In genomic region chr3:72906154-72906553, GRCh38 we compare ENCODE assay signal across 24 cellular contexts. TPM values are rescaled to one million over a fixed set of nuclear protein-coding genes. Genes with fewer than 3 reads are reported as not detected.
"Had no signal": no experiment of that assay in that cellular context is flagged by ENCODE, and none has a peak within 500 bp of the region (broad histone marks: within the 10 kb centered on the region; RNA-seq: fewer than 3 reads in every experiment).

No MANE protein-coding gene starts in this region.

- H3K27ac Mint-ChIP-seq: activated CD4-positive, alpha-beta memory T cell treated with anti-CD3 and anti-CD28 coated beads, Interleukin-2, amount 10 ng/mL, durations not matched to agents 7 days and 5 days; activated naive CD4-positive, alpha-beta T cell treated with anti-CD3 and anti-CD28 coated beads for 36 hours; activated naive CD8-positive, alpha-beta T cell; activated T-helper 17 cell treated with anti-CD3 and anti-CD28 coated beads, Interleukin-2, amount 50 U/mL, for 72 hours; T-helper 17 cell had no signal

- DNase-seq: activated CD4-positive, alpha-beta memory T cell treated with anti-CD3 and anti-CD28 coated beads, Interleukin-2, amount 10 ng/mL, durations not matched to agents 7 days and 5 days; activated CD4-positive, alpha-beta T cell treated with anti-CD3 and anti-CD28 coated beads, Interleukin-2, amount 50 U/mL, for 1 hour; activated CD4-positive, CD25-positive, alpha-beta regulatory T cell; activated gamma-delta T cell; activated naive CD4-positive, alpha-beta T cell treated with anti-CD3 and anti-CD28 coated beads for 36 hours; activated T-cell treated with anti-CD3 and anti-CD28 coated beads for 4 hours; activated T-cell treated with anti-CD3 and anti-CD28 coated beads, Interleukin-2, amount 50 U/mL, for 48 hours; amygdala; cerebellar nuclear complex; Karpas-422; MM.1S; NCI-H1105; NCI-H1436; NCI-H1694 treated with DMSO at 0.1 percent for 48 hours; NCI-H2029 treated with DMSO at 0.1 percent for 48 hours; NCI-H446; NCI-H524; PC-3; SHP77; T-helper 17 cell; T-helper 9 cell had no signal

- H3K4me1 Mint-ChIP-seq: activated CD4-positive, alpha-beta memory T cell treated with anti-CD3 and anti-CD28 coated beads, Interleukin-2, amount 10 ng/mL, durations not matched to agents 7 days and 5 days; activated T-helper 17 cell treated with anti-CD3 and anti-CD28 coated beads, Interleukin-2, amount 50 U/mL, for 72 hours; T-helper 17 cell had no signal

- ATAC-seq: activated T-helper 17 cell treated with anti-CD3 and anti-CD28 coated beads, Interleukin-2, amount 50 U/mL, for 72 hours; PC-3; T-helper 17 cell had no signal

- H3K4me3 Mint-ChIP-seq: activated CD4-positive, alpha-beta memory T cell treated with anti-CD3 and anti-CD28 coated beads, Interleukin-2, amount 10 ng/mL, durations not matched to agents 7 days and 5 days; activated naive CD4-positive, alpha-beta T cell treated with anti-CD3 and anti-CD28 coated beads for 36 hours; activated naive CD8-positive, alpha-beta T cell; activated T-helper 17 cell treated with anti-CD3 and anti-CD28 coated beads, Interleukin-2, amount 50 U/mL, for 72 hours; T-helper 17 cell had no signal

- H3K36me3 Mint-ChIP-seq: activated naive CD8-positive, alpha-beta T cell had no signal

- H3K9me3 Mint-ChIP-seq: activated CD4-positive, alpha-beta memory T cell treated with anti-CD3 and anti-CD28 coated beads, Interleukin-2, amount 10 ng/mL, durations not matched to agents 7 days and 5 days; activated naive CD4-positive, alpha-beta T cell treated with anti-CD3 and anti-CD28 coated beads for 36 hours; activated T-helper 17 cell treated with anti-CD3 and anti-CD28 coated beads, Interleukin-2, amount 50 U/mL, for 72 hours had no signal

RNA-seq across cellular contexts. Expression of gene GXYLT2, which starts 18.3 kb away (rescaled TPM):
- total RNA-seq: activated CD4-positive, alpha-beta memory T cell treated with anti-CD3 and anti-CD28 coated beads, Interleukin-2, amount 10 ng/mL, durations not matched to agents 7 days and 5 days; activated CD8-positive, alpha-beta memory T cell treated with anti-CD3 and anti-CD28 coated beads for 36 hours; activated naive CD4-positive, alpha-beta T cell treated with anti-CD3 and anti-CD28 coated beads for 36 hours; activated T-helper 17 cell treated with anti-CD3 and anti-CD28 coated beads, Interleukin-2, amount 50 U/mL, for 72 hours had no signal
